Comparison of ENCODE assay signal across 14 cellular contexts in the genomic region with DNA sequence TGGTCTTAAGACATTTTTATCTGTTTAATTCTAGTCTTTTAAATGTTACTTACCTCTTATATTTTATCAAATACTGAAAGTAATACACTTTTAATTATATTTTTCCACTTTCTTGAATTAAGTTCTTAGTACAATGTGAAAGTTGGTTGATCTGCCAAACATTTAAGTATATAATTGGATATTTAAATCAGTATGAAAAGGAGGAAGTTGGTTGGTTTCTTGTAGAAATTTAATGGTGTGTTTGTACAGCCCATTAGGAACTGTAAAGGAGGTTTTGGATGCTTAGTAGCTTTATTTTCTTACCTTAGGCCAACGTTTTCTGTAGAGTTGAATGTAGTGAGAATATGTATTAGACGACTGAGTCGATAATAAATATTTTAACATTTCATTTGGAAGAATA. TPM values are rescaled to one million over a fixed set of nuclear protein-coding genes. Genes with fewer than 3 reads are reported as not detected.
DNase-seq lines count a peak whose midpoint lies in the region; ATAC-seq lines count a peak whose summit lies in the region.
"Had no signal": no experiment of that assay in that cellular context is flagged by ENCODE, and none has a peak within 500 bp of the region (broad histone marks: within the 10 kb centered on the region; RNA-seq: fewer than 3 reads in every experiment).

No MANE protein-coding gene starts in this region.

- H3K27ac ChIP-seq in CD8-positive, alpha-beta memory T cell (ENCODE audit: low read depth, low read length), result no peak overlapping the region
- H3K27ac ChIP-seq: left ventricle myocardium inferior, prostate gland had no signal

- H3K36me3 ChIP-seq in CD8-positive, alpha-beta memory T cell (ENCODE audit: insufficient read depth, low read length), result no peaks in the 10 kb centered on the region
- H3K36me3 ChIP-seq: left ventricle myocardium inferior, prostate gland, upper lobe of left lung had no signal

- no peak for DNase-seq in CD8-positive, alpha-beta memory T cell
- peak; percentile 57 to 66 for DNase-seq in Kasumi-1 (lab: John Stamatoyannopoulos, UW)
- DNase-seq in activated T-helper 1 cell treated with anti-CD3 and anti-CD28 coated beads, Interleukin-12 subunit alpha, Interleukin-12 subunit beta, Interleukin-2, Interleukin-4 antibody, amounts not matched to agents 30 ng/mL and 10 ng/mL and 1 ng/mL, durations not matched to agents 14 hours and 24 hours and 36 hours (ENCODE audit: low spot score), result no peak
- DNase-seq in natural killer cell treated with Interleukin-12 subunit alpha and Interleukin-12 subunit beta and Interleukin-15 and Interleukin-18, amount 100 ng/mL, for 72 hours (ENCODE audit: low spot score), result no peak
- no peak for DNase-seq in stimulated activated CD4-positive, alpha-beta T cell treated with anti-CD3 and anti-CD28 coated beads, Interleukin-12 subunit alpha, Interleukin-12 subunit beta, amount 100 ng/mL, for 4 hours
- no peak for DNase-seq in NCI-H2029 treated with DMSO at 0.1 percent for 48 hours (lab: John Stamatoyannopoulos, UW)
- no peak for DNase-seq in effector CD4-positive, alpha-beta T cell
- DNase-seq: foreskin fibroblast, KG1, left ventricle myocardium inferior, NCI-H345, upper lobe of left lung had no signal

- H3K27me3 Mint-ChIP-seq in CD8-positive, alpha-beta memory T cell, result no peaks in the 10 kb centered on the region
- no peaks in the 10 kb centered on the region for H3K27me3 Mint-ChIP-seq in activated T-helper 1 cell treated with anti-CD3 and anti-CD28 coated beads, Interleukin-12 subunit alpha, Interleukin-12 subunit beta, Interleukin-2, Interleukin-4 antibody, amounts not matched to agents 30 ng/mL and 10 ng/mL and 1 ng/mL, durations not matched to agents 14 hours and 24 hours and 36 hours (ENCODE audit: insufficient read depth)
- no peaks in the 10 kb centered on the region for H3K27me3 Mint-ChIP-seq in natural killer cell treated with Interleukin-12 subunit alpha and Interleukin-12 subunit beta and Interleukin-15 and Interleukin-18, amount 100 ng/mL, for 72 hours

- H3K36me3 Mint-ChIP-seq in CD8-positive, alpha-beta memory T cell, result peaks cover 0 to 12% (median 0%) of the 10 kb centered on the region in 3 donors
- peaks cover 12% of the 10 kb centered on the region for H3K36me3 Mint-ChIP-seq in activated T-helper 1 cell treated with anti-CD3 and anti-CD28 coated beads, Interleukin-12 subunit alpha, Interleukin-12 subunit beta, Interleukin-2, Interleukin-4 antibody, amounts not matched to agents 30 ng/mL and 10 ng/mL and 1 ng/mL, durations not matched to agents 14 hours and 24 hours and 36 hours (ENCODE audit: low read depth)
- peaks cover 8% of the 10 kb centered on the region for H3K36me3 Mint-ChIP-seq in natural killer cell treated with Interleukin-12 subunit alpha and Interleukin-12 subunit beta and Interleukin-15 and Interleukin-18, amount 100 ng/mL, for 72 hours

- peak overlapping the region; percentile 40 to 83 (median 72) for H3K4me3 Mint-ChIP-seq in CD8-positive, alpha-beta memory T cell
- H3K4me3 Mint-ChIP-seq in activated T-helper 1 cell treated with anti-CD3 and anti-CD28 coated beads, Interleukin-12 subunit alpha, Interleukin-12 subunit beta, Interleukin-2, Interleukin-4 antibody, amounts not matched to agents 30 ng/mL and 10 ng/mL and 1 ng/mL, durations not matched to agents 14 hours and 24 hours and 36 hours, result peak overlapping the region; percentile 79
- H3K4me3 Mint-ChIP-seq in natural killer cell treated with Interleukin-12 subunit alpha and Interleukin-12 subunit beta and Interleukin-15 and Interleukin-18, amount 100 ng/mL, for 72 hours, result peak overlapping the region; percentile 79

- no peak for ATAC-seq in natural killer cell treated with Interleukin-12 subunit alpha and Interleukin-12 subunit beta and Interleukin-15 and Interleukin-18, amount 100 ng/mL, for 72 hours
- no peak for ATAC-seq in HG02840 (IDR thresholded peaks at IDR 0.05; ENCODE audit: low FRiP score, unreplicated experiment)

- H3K4me1 ChIP-seq in CD8-positive, alpha-beta memory T cell (ENCODE audit: insufficient read depth, low read length), result peaks cover 81% of the 10 kb centered on the region
- H3K4me1 ChIP-seq: prostate gland had no signal

- H3K9me3 Mint-ChIP-seq in CD8-positive, alpha-beta memory T cell, result no peaks in the 10 kb centered on the region
- H3K9me3 Mint-ChIP-seq in activated T-helper 1 cell treated with anti-CD3 and anti-CD28 coated beads, Interleukin-12 subunit alpha, Interleukin-12 subunit beta, Interleukin-2, Interleukin-4 antibody, amounts not matched to agents 30 ng/mL and 10 ng/mL and 1 ng/mL, durations not matched to agents 14 hours and 24 hours and 36 hours, result no peaks in the 10 kb centered on the region
- H3K9me3 Mint-ChIP-seq in natural killer cell treated with Interleukin-12 subunit alpha and Interleukin-12 subunit beta and Interleukin-15 and Interleukin-18, amount 100 ng/mL, for 72 hours, result no peaks in the 10 kb centered on the region

- POLR2A ChIA-PET in CD8-positive, alpha-beta memory T cell (lab: Charles Lee), result no interaction called here

- H3K9me3 ChIP-seq in CD8-positive, alpha-beta memory T cell (ENCODE audit: low read length), result no peaks in the 10 kb centered on the region
- H3K9me3 ChIP-seq: left ventricle myocardium inferior, prostate gland, upper lobe of left lung had no signal

- CTCF ChIA-PET in CD8-positive, alpha-beta memory T cell (lab: Charles Lee), result interaction anchor here (0.8 to 4.7 kb wide), 3 partner anchors 15 to 27 kb away, joined by 3 to 22 read pairs (median 3); no protein-coding TSS in a partner anchor

- H3K27me3 ChIP-seq in CD8-positive, alpha-beta memory T cell (ENCODE audit: insufficient read depth, low read length, poor library complexity, severe bottlenecking), result no peaks in the 10 kb centered on the region
- H3K27me3 ChIP-seq: upper lobe of left lung had no signal

- peak overlapping the region; percentile 25 for H3K4me3 ChIP-seq in CD8-positive, alpha-beta memory T cell (ENCODE audit: low read length)
- H3K4me3 ChIP-seq: left ventricle myocardium inferior, prostate gland, upper lobe of left lung had no signal

- peak overlapping the region; percentile 35 to 92 (median 76) for H3K27ac Mint-ChIP-seq in CD8-positive, alpha-beta memory T cell
- H3K27ac Mint-ChIP-seq in activated T-helper 1 cell treated with anti-CD3 and anti-CD28 coated beads, Interleukin-12 subunit alpha, Interleukin-12 subunit beta, Interleukin-2, Interleukin-4 antibody, amounts not matched to agents 30 ng/mL and 10 ng/mL and 1 ng/mL, durations not matched to agents 14 hours and 24 hours and 36 hours, result peak overlapping the region; percentile 82
- H3K27ac Mint-ChIP-seq in natural killer cell treated with Interleukin-12 subunit alpha and Interleukin-12 subunit beta and Interleukin-15 and Interleukin-18, amount 100 ng/mL, for 72 hours, result peak overlapping the region; percentile 75 to 84

- intact Hi-C loops in activated T-helper 1 cell treated with anti-CD3 and anti-CD28 coated beads, Interleukin-12 subunit alpha, Interleukin-12 subunit beta, Interleukin-2, Interleukin-4 antibody, amounts not matched to agents 30 ng/mL and 10 ng/mL and 1 ng/mL, durations not matched to agents 14 hours and 24 hours and 36 hours (cut with micrococcal nuclease), result loop anchor here (5.0 kb wide), 4 partner anchors 42 to 197 kb away; no protein-coding TSS in a partner anchor

- peaks cover 73 to 84% (median 81%) of the 10 kb centered on the region in 3 donors for H3K4me1 Mint-ChIP-seq in CD8-positive, alpha-beta memory T cell
- peaks cover 79% of the 10 kb centered on the region for H3K4me1 Mint-ChIP-seq in activated T-helper 1 cell treated with anti-CD3 and anti-CD28 coated beads, Interleukin-12 subunit alpha, Interleukin-12 subunit beta, Interleukin-2, Interleukin-4 antibody, amounts not matched to agents 30 ng/mL and 10 ng/mL and 1 ng/mL, durations not matched to agents 14 hours and 24 hours and 36 hours (ENCODE audit: low read depth)
- H3K4me1 Mint-ChIP-seq in natural killer cell treated with Interleukin-12 subunit alpha and Interleukin-12 subunit beta and Interleukin-15 and Interleukin-18, amount 100 ng/mL, for 72 hours (ENCODE audit: low read depth in 2 of 2), result peaks cover 54 to 70% of the 10 kb centered on the region in 2 donors

RNA-seq across cellular contexts. Expression of a gene that starts 5.4 kb away (rescaled TPM):
- total RNA-seq in CD8-positive, alpha-beta memory T cell, result 10 to 100 TPM; 91.1 to 95.9 TPM
- 120 TPM for polyA plus RNA-seq in CD8-positive, alpha-beta memory T cell
- 152 and 157 TPM in 2 replicates for total RNA-seq in activated T-helper 1 cell treated with anti-CD3 and anti-CD28 coated beads, Interleukin-12 subunit alpha, Interleukin-12 subunit beta, Interleukin-2, Interleukin-4 antibody, amounts not matched to agents 30 ng/mL and 10 ng/mL and 1 ng/mL, durations not matched to agents 14 hours and 24 hours and 36 hours
- total RNA-seq in natural killer cell treated with Interleukin-12 subunit alpha and Interleukin-12 subunit beta and Interleukin-15 and Interleukin-18, amount 100 ng/mL, for 72 hours, result 100 to 1,000 TPM in 1 of 2 donors, 10 to 100 TPM in 1; 91.9 to 131 TPM

Comparison
In these comparisons a context has a peak if more than half of its experiments do, and no peak if none do; other contexts are left out.
1. DNase-seq: peak in Kasumi-1 (2 of 2); none in CD8-positive, alpha-beta memory T cell (0 of 5), activated T-helper 1 cell treated with anti-CD3 and anti-CD28 coated beads, Interleukin-12 subunit alpha, Interleukin-12 subunit beta, Interleukin-2, Interleukin-4 antibody, amounts not matched to agents 30 ng/mL and 10 ng/mL and 1 ng/mL, durations not matched to agents 14 hours and 24 hours and 36 hours (single experiment), natural killer cell treated with Interleukin-12 subunit alpha and Interleukin-12 subunit beta and Interleukin-15 and Interleukin-18, amount 100 ng/mL, for 72 hours (single experiment), stimulated activated CD4-positive, alpha-beta T cell treated with anti-CD3 and anti-CD28 coated beads, Interleukin-12 subunit alpha, Interleukin-12 subunit beta, amount 100 ng/mL, for 4 hours (single experiment), NCI-H2029 treated with DMSO at 0.1 percent for 48 hours (single experiment) and effector CD4-positive, alpha-beta T cell (single experiment).
2. Peak in every context shown above with its lines, with median percentiles within 50 percentile points of each other: H3K27ac Mint-ChIP-seq and H3K4me3 Mint-ChIP-seq.